ENCODE assay signal across 11 cellular contexts in genomic region chr15:60804986-60805949, GRCh38.
DNase-seq lines count a peak whose midpoint lies in the region; ATAC-seq and TF ChIP-seq lines count a peak whose summit lies in the region.
"Had no signal": no experiment of that assay in that cellular context is flagged by ENCODE, and none has a peak within 500 bp of the region (broad histone marks: within the 10 kb centered on the region; RNA-seq: fewer than 3 reads in every experiment).

No MANE protein-coding gene starts in this region.

- peak; percentile 32 for DNase-seq in NCI-H1436 (lab: John Stamatoyannopoulos, UW)
- no peak for DNase-seq in NCI-H1436 treated with DMSO at 0.1 percent for 48 hours (lab: John Stamatoyannopoulos, UW)
- peak; percentile 49 for DNase-seq in SW480 (ENCODE audit: low spot score)
- DNase-seq in heart right ventricle: peak in 1 of 2 donors; percentile 64
- peak; percentile 51 for DNase-seq in smooth muscle cell of the brain vasculature (ENCODE audit: low read depth, low spot score)
- no peak for DNase-seq in type B pancreatic cell (ENCODE audit: extremely low spot score, unreplicated experiment)
- no peak for DNase-seq in tibial nerve (ENCODE audit: low spot score in 2 of 2)
- no peak for DNase-seq in glutamatergic neuron
- DNase-seq: activated CD4-positive, alpha-beta T cell treated with anti-CD3 and anti-CD28 coated beads for 1 hour had no signal

- H3K4me1 ChIP-seq in heart right ventricle (no peaks in the 10 kb centered on the region), tibial nerve (peaks cover 0 to 9% (median 0%) of the 10 kb centered on the region in 4 donors)
- H3K4me1 ChIP-seq: A549 had no signal

- no peak for TF ChIP-seq POLR2A in tibial nerve (IDR thresholded peaks at IDR 0.05)

- peaks cover under 1% of the 10 kb centered on the region for H3K4me1 Mint-ChIP-seq in type B pancreatic cell (ENCODE audit: unreplicated experiment)
- no peaks in the 10 kb centered on the region for H3K4me1 Mint-ChIP-seq in glutamatergic neuron (ENCODE audit: low read depth, unreplicated experiment)

- H3K27ac Mint-ChIP-seq in type B pancreatic cell: no peak overlapping the region
- no peak overlapping the region for H3K27ac Mint-ChIP-seq in glutamatergic neuron (ENCODE audit: unreplicated experiment)

- peak in 6 of 8 donors; percentile 58 to 91 (median 76) for ATAC-seq in heart right ventricle

- 81 to 84% methylated on average over 5 of the region's 5 CpGs for WGBS in heart right ventricle, 2 donors
- 85 to 90% methylated on average over 5 of the region's 5 CpGs for WGBS in tibial nerve, 2 donors

- H3K36me3 Mint-ChIP-seq in type B pancreatic cell (no peaks in the 10 kb centered on the region), glutamatergic neuron (ENCODE audit: unreplicated experiment) (no peaks in the 10 kb centered on the region)

- H3K36me3 ChIP-seq in heart right ventricle (no peaks in the 10 kb centered on the region), tibial nerve (no peaks in the 10 kb centered on the region)
- H3K36me3 ChIP-seq: cardiac muscle cell had no signal

- TF ChIP-seq CTCF in heart right ventricle (IDR thresholded peaks at IDR 0.05) (no peak), type B pancreatic cell (conservative IDR thresholded peaks at IDR 0.05) (no peak), tibial nerve (IDR thresholded peaks at IDR 0.05) (no peak), glutamatergic neuron (IDR thresholded peaks at IDR 0.05; ENCODE audit: partially characterized antibody, unreplicated experiment) (no peak)

- intact Hi-C loops in heart right ventricle (cut with DNase I): no loop called here

- H3K9me3 Mint-ChIP-seq in type B pancreatic cell: peaks cover under 1% of the 10 kb centered on the region
- H3K9me3 Mint-ChIP-seq in glutamatergic neuron (ENCODE audit: unreplicated experiment): no peaks in the 10 kb centered on the region

- H3K4me3 ChIP-seq in heart right ventricle: no peak overlapping the region
- no peak overlapping the region for H3K4me3 ChIP-seq in tibial nerve
- H3K4me3 ChIP-seq: A549, cardiac muscle cell had no signal

- peaks cover 0 to 4% (median 0%) of the 10 kb centered on the region in 11 donors for H3K9me3 ChIP-seq in heart right ventricle
- no peaks in the 10 kb centered on the region for H3K9me3 ChIP-seq in tibial nerve
- H3K9me3 ChIP-seq: A549 had no signal

- no peak for TF ChIP-seq EP300 in tibial nerve (IDR thresholded peaks at IDR 0.05)

- no peak overlapping the region for H3K27ac ChIP-seq in heart right ventricle
- H3K27ac ChIP-seq in tibial nerve: no peak overlapping the region
- H3K27ac ChIP-seq: A549, cardiac muscle cell had no signal

- no peak overlapping the region for H3K4me3 Mint-ChIP-seq in type B pancreatic cell
- H3K4me3 Mint-ChIP-seq in glutamatergic neuron (ENCODE audit: unreplicated experiment): no peak overlapping the region

- H3K27me3 ChIP-seq in heart right ventricle: no peaks in the 10 kb centered on the region
- no peaks in the 10 kb centered on the region for H3K27me3 ChIP-seq in tibial nerve

- H3K27me3 Mint-ChIP-seq in type B pancreatic cell (peaks cover 23% of the 10 kb centered on the region), glutamatergic neuron (ENCODE audit: unreplicated experiment) (peaks cover 2% of the 10 kb centered on the region)

Comparison
In these comparisons a context has a peak if more than half of its experiments do, and no peak if none do; other contexts are left out.
1. DNase-seq: peak in NCI-H1436 (single experiment), SW480 (single experiment) and smooth muscle cell of the brain vasculature (single experiment); none in NCI-H1436 treated with DMSO at 0.1 percent for 48 hours (single experiment), type B pancreatic cell (single experiment), tibial nerve (0 of 2) and glutamatergic neuron (single experiment).